ENCODE assay signal across 14 cellular contexts in genomic region chr6:43683708-43684455, GRCh38. TPM values are rescaled to one million over a fixed set of nuclear protein-coding genes. Genes with fewer than 3 reads are reported as not detected.
A peak's percentile ranks its signal among the peaks of the same experiment; 100 is the strongest.
DNase-seq lines count a peak whose midpoint lies in the region; ATAC-seq, FAIRE-seq and TF ChIP-seq lines count a peak whose summit lies in the region.
"Had no signal": no experiment of that assay in that cellular context is flagged by ENCODE, and none has a peak within 500 bp of the region (broad histone marks: within the 10 kb centered on the region; RNA-seq: fewer than 3 reads in every experiment).

No MANE protein-coding gene starts in this region.

- H4K20me1 ChIP-seq in Karpas-422 (ENCODE audit: insufficient read depth, low read depth, low read length) = peaks cover 43% of the 10 kb centered on the region
- peaks cover 21% of the 10 kb centered on the region for H4K20me1 ChIP-seq in K562 (replicated peaks; ENCODE audit: control insufficient read depth, insufficient read depth, low read length)

- intact Hi-C loops in K562 (cut with micrococcal nuclease) = no loop called here

- H2AFZ ChIP-seq in Karpas-422 (ENCODE audit: low read length) = no peak overlapping the region
- no peak overlapping the region for H2AFZ ChIP-seq in K562 (ENCODE audit: low read depth, low read length)

- H3K36me3 ChIP-seq in Karpas-422 (ENCODE audit: insufficient read depth, low read length) = peaks cover 16% of the 10 kb centered on the region; the same call in 1 of the 2 replicates
- H3K36me3 ChIP-seq in K562 (ENCODE audit: control insufficient read depth, insufficient read depth, low read length) = peaks cover 72% of the 10 kb centered on the region

- CTCF ChIA-PET in K562 (lab: Yijun Ruan, JAX; ENCODE audit: low intra/inter-chr PET ratio) = no interaction called here

- H3K9ac ChIP-seq in Karpas-422 (ENCODE audit: low read length) (peak overlapping the region; percentile 51), K562 (ENCODE audit: insufficient read depth in 1 of 2, low read depth in 2 of 2, low read length in 2 of 2) (peak overlapping the region in 1 of 2 experiments; percentile 26; a peak in 1 of 4 replicates)

- H3K27me3 ChIP-seq in Karpas-422 (ENCODE audit: low read length) = no peaks in the 10 kb centered on the region
- H3K27me3 ChIP-seq in K562 (ENCODE audit: control insufficient read depth in 2 of 2, insufficient read depth in 2 of 2, low read length in 2 of 2) = no peaks in the 10 kb centered on the region

- no peak for TF ChIP-seq RAD21 in K562 (CRISPR knock-in tag; conservative IDR thresholded peaks at IDR 0.05 in 1 of 2, IDR thresholded peaks at IDR 0.05 in 1 of 2)

- TF ChIP-seq EP300 in K562 (IDR thresholded peaks at IDR 0.05; ENCODE audit: low read length) = no peak

- WGBS in K562 (ENCODE audit: insufficient coverage, low coverage, missing lambda C conversion rate) = 50% methylated on average over 1 of the region's 1 CpG

- in situ Hi-C loops in K562 (cut with MboI) = no loop called here

- peak overlapping the region; percentile 79 for H3K27ac ChIP-seq in Karpas-422 (ENCODE audit: low read length)
- no peak overlapping the region for H3K27ac ChIP-seq in K562 (ENCODE audit: extremely low read depth, low read depth, low read length)

- peak; percentile 52 for DNase-seq in CD1c-positive myeloid dendritic cell (ENCODE audit: extremely low spot score)
- peak; percentile 68 for DNase-seq in Karpas-422
- no peak for DNase-seq in K562 (ENCODE audit: extremely low read depth in 1 of 4, low spot score in 3 of 4)
- no peak for DNase-seq in COLO668 (lab: John Stamatoyannopoulos, UW; ENCODE audit: unreplicated experiment)
- DNase-seq: Caco-2; KG1; NCI-H446; stimulated activated CD8-positive, alpha-beta memory T cell treated with anti-CD3 and anti-CD28 coated beads, Interleukin-4, amount 100 ng/mL, for 48 hours had no signal

- ATAC-seq in GM21367 (IDR thresholded peaks at IDR 0.05; ENCODE audit: unreplicated experiment) (peak; percentile 59), K562 (no peak), GM21390 (IDR thresholded peaks at IDR 0.05; ENCODE audit: unreplicated experiment) (no peak), GM21360 (IDR thresholded peaks at IDR 0.05; ENCODE audit: unreplicated experiment) (no peak), HG02852 (IDR thresholded peaks at IDR 0.05; ENCODE audit: unreplicated experiment) (no peak)

- no TSS peak for BruUV-seq in K562 (replicated peaks; lab: Mats Ljungman, UMichigan)

- no peaks in the 10 kb centered on the region for H3K9me1 ChIP-seq in K562 (ENCODE audit: control insufficient read depth, insufficient read depth, low read length)

- peaks cover 49% of the 10 kb centered on the region for H3K4me1 ChIP-seq in Karpas-422 (ENCODE audit: low read length)
- H3K4me1 ChIP-seq in K562 (replicated peaks in 1 of 2; ENCODE audit: control insufficient read depth in 2 of 2, insufficient read depth in 2 of 2, low read length in 2 of 2) = peaks cover 4 to 38% of the 10 kb centered on the region in 2 experiments; a peak in 3 of 5 replicates

- H3K4me2 ChIP-seq in Karpas-422 (ENCODE audit: low read depth, low read length, poor library complexity, severe bottlenecking) = peak overlapping the region; percentile 98
- 0 out of 2 replicates have a peak overlapping the region, but pooled peaks have one; percentile 6 for H3K4me2 ChIP-seq in K562 (ENCODE audit: insufficient read depth, low read length)

- H3K9me2 ChIP-seq in Karpas-422 (replicated peaks; ENCODE audit: insufficient read depth, low read length) = no peaks in the 10 kb centered on the region

- H3K9me3 ChIP-seq in Karpas-422 (ENCODE audit: low read length) (no peaks in the 10 kb centered on the region), K562 (replicated peaks; ENCODE audit: control insufficient read depth, insufficient read depth, low read depth, low read length) (no peaks in the 10 kb centered on the region)
- H3K9me3 ChIP-seq: Caco-2 had no signal

- TF ChIP-seq POLR2A in K562 (conservative IDR thresholded peaks at IDR 0.05) = no peak

- H3K4me3 ChIP-seq in Karpas-422 (ENCODE audit: low read length) (peak overlapping the region; percentile 20; the same call in 1 of the 2 replicates), K562 (no peak overlapping the region)

- H3K79me2 ChIP-seq in Karpas-422 (ENCODE audit: low read length) (peaks cover 75% of the 10 kb centered on the region), K562 (ENCODE audit: control insufficient read depth, insufficient read depth, low read length) (peaks cover 79% of the 10 kb centered on the region)

- FAIRE-seq in K562 (lab: Jason Lieb, UNC) = no peak
- FAIRE-seq: frontal cortex had no signal

- POLR2A ChIA-PET in K562 (lab: Yijun Ruan, JAX) = interaction anchor here (0.6 to 3.2 kb wide), 6 partner anchors 11 to 164 kb away, joined by 3 to 15 read pairs (median 6); partner anchors contain the start of gene GTPBP2

- no peak for TF ChIP-seq CTCF in K562 (IDR thresholded peaks at IDR 0.05 in 2 of 3, conservative IDR thresholded peaks at IDR 0.05 in 1 of 3; ENCODE audit: insufficient read depth in 2 of 3, low read depth in 1 of 3, low read length in 3 of 3)

RNA-seq across cellular contexts. Expression of gene MRPS18A, which starts 3.7 kb away (rescaled TPM):
- total RNA-seq in Karpas-422 (2014; rRNA removed; shearing (Covaris generic); ENCODE audit: low replicate concordance) = 53.2 and 82.4 TPM in 2 replicates
- 30.9 and 95.8 TPM in 2 replicates for total RNA-seq in K562 (2011; cell fraction: chromatin; rRNA removed; ENCODE audit: low replicate concordance)
- total RNA-seq in K562 (2011; cell fraction: nucleolus; rRNA removed) = 81.3 and 96.7 TPM in 2 replicates
- 48.8 and 57.7 TPM in 2 replicates for total RNA-seq in K562 (2011; cell fraction: nucleoplasm; rRNA removed)
- total RNA-seq in K562 (2014; rRNA removed) (130 and 161 TPM in 2 replicates), K562 (2014; rRNA removed; fragmentation: Illumina TruSeq; extraction: Trizol) (63.9 and 87.5 TPM in 2 replicates), K562 (2015; rRNA removed; fragmentation: Illumina TruSeq; extraction: Trizol) (115 and 119 TPM in 2 replicates), K562 (2021) (102 and 104 TPM in 2 replicates)
- polyA plus RNA-seq in K562 (2011; rRNA removed) (104 and 112 TPM in 2 replicates), K562 (2014; fragmentation: Illumina TruSeq; extraction: Trizol) (159 and 185 TPM in 2 replicates), K562 (2014; fragmentation: Nextera tagmentation; extraction: Ambion mirVana) (100 to 1,000 TPM; 204 to 243 TPM), K562 (2014; rRNA removed) (125 and 133 TPM in 2 replicates)
- 155 and 252 TPM in 2 replicates for polyA plus RNA-seq in K562 (2011; cell fraction: cytosol; rRNA removed)
- 54.3 and 56.2 TPM in 2 replicates for polyA plus RNA-seq in K562 (2011; cell fraction: nucleus; rRNA removed)
- 113 and 127 TPM in 2 replicates for polyA plus RNA-seq in K562 (2012)
- polyA minus RNA-seq in K562 (2011; rRNA and poly(A)+ RNA removed) = 78.1 and 100 TPM in 2 replicates
- 41.0 and 52.2 TPM in 2 replicates for polyA minus RNA-seq in K562 (2011; cell fraction: cytosol; rRNA and poly(A)+ RNA removed)
- 41.9 and 47.8 TPM in 2 replicates for polyA minus RNA-seq in K562 (2011; cell fraction: nucleus; rRNA and poly(A)+ RNA removed)

RNA-seq across cellular contexts. Expression of gene RSPH9, which starts 39.0 kb away (rescaled TPM):
- not detected in 2 replicates for total RNA-seq in Karpas-422 (2014; rRNA removed; shearing (Covaris generic); ENCODE audit: low replicate concordance)
- 0.32 TPM in 1 of 2 replicates, not detected in the other for total RNA-seq in K562 (2011; cell fraction: chromatin; rRNA removed; ENCODE audit: low replicate concordance)
- total RNA-seq in K562 (2011; cell fraction: nucleolus; rRNA removed) = 0.17 TPM in 1 of 2 replicates, not detected in the other
- total RNA-seq in K562 (2011; cell fraction: nucleoplasm; rRNA removed) = 0.22 and 0.38 TPM in 2 replicates
- total RNA-seq in K562 (2014; rRNA removed) = 0.05 TPM in 1 of 2 replicates, not detected in the other
- total RNA-seq in K562 (2014; rRNA removed; fragmentation: Illumina TruSeq; extraction: Trizol) = not detected in 2 replicates
- not detected in 2 replicates for total RNA-seq in K562 (2015; rRNA removed; fragmentation: Illumina TruSeq; extraction: Trizol)
- not detected in 2 replicates for total RNA-seq in K562 (2021)
- 0.04 TPM in 1 of 2 replicates, not detected in the other for polyA plus RNA-seq in K562 (2011; rRNA removed)
- not detected in 2 replicates for polyA plus RNA-seq in K562 (2011; cell fraction: cytosol; rRNA removed)
- polyA plus RNA-seq in K562 (2011; cell fraction: nucleus; rRNA removed) = 0.04 TPM in 1 of 2 replicates, not detected in the other
- polyA plus RNA-seq in K562 (2012) = 0.40 and 0.49 TPM in 2 replicates
- not detected in 2 replicates for polyA plus RNA-seq in K562 (2014; fragmentation: Illumina TruSeq; extraction: Trizol)
- polyA plus RNA-seq in K562 (2014; fragmentation: Nextera tagmentation; extraction: Ambion mirVana) = under 1 TPM; 0.39 to 0.60 TPM
- polyA plus RNA-seq in K562 (2014; rRNA removed) = not detected in 2 replicates
- 0.11 and 0.15 TPM in 2 replicates for polyA minus RNA-seq in K562 (2011; rRNA and poly(A)+ RNA removed)
- polyA minus RNA-seq in K562 (2011; cell fraction: cytosol; rRNA and poly(A)+ RNA removed) = not detected in 2 replicates
- polyA minus RNA-seq in K562 (2011; cell fraction: nucleus; rRNA and poly(A)+ RNA removed) = 0.22 TPM in 1 of 2 replicates, not detected in the other
- total RNA-seq: Caco-2, mesenteric fat pad had no signal

RNA-seq across cellular contexts. Expression of gene MAD2L1BP, which starts 48.2 kb away (rescaled TPM):
- 28.5 and 32.2 TPM in 2 replicates for total RNA-seq in Karpas-422 (2014; rRNA removed; shearing (Covaris generic); ENCODE audit: low replicate concordance)
- 89.9 and 155 TPM in 2 replicates for total RNA-seq in K562 (2011; cell fraction: chromatin; rRNA removed; ENCODE audit: low replicate concordance)
- total RNA-seq in K562 (2011; cell fraction: nucleolus; rRNA removed) = 95.9 and 115 TPM in 2 replicates
- 87.8 and 100 TPM in 2 replicates for total RNA-seq in K562 (2011; cell fraction: nucleoplasm; rRNA removed)
- 69.7 and 78.1 TPM in 2 replicates for total RNA-seq in K562 (2014; rRNA removed)
- total RNA-seq in K562 (2014; rRNA removed; fragmentation: Illumina TruSeq; extraction: Trizol) = 73.8 and 76.7 TPM in 2 replicates
- total RNA-seq in K562 (2015; rRNA removed; fragmentation: Illumina TruSeq; extraction: Trizol) = 73.2 and 75.1 TPM in 2 replicates
- 71.5 and 77.4 TPM in 2 replicates for total RNA-seq in K562 (2021)
- polyA plus RNA-seq in K562 (2011; rRNA removed) = 120 TPM in 2 replicates
- polyA plus RNA-seq in K562 (2011; cell fraction: cytosol; rRNA removed) = 173 and 183 TPM in 2 replicates
- 62.0 and 78.0 TPM in 2 replicates for polyA plus RNA-seq in K562 (2011; cell fraction: nucleus; rRNA removed)
- 49.6 and 65.4 TPM in 2 replicates for polyA plus RNA-seq in K562 (2012)
- 113 and 116 TPM in 2 replicates for polyA plus RNA-seq in K562 (2014; fragmentation: Illumina TruSeq; extraction: Trizol)
- polyA plus RNA-seq in K562 (2014; fragmentation: Nextera tagmentation; extraction: Ambion mirVana) = 100 to 1,000 TPM; 241 to 321 TPM
- 102 and 111 TPM in 2 replicates for polyA plus RNA-seq in K562 (2014; rRNA removed)
- polyA minus RNA-seq in K562 (2011; rRNA and poly(A)+ RNA removed) = 73.9 and 74.5 TPM in 2 replicates
- polyA minus RNA-seq in K562 (2011; cell fraction: cytosol; rRNA and poly(A)+ RNA removed) = 33.5 and 38.0 TPM in 2 replicates
- 18.2 and 39.4 TPM in 2 replicates for polyA minus RNA-seq in K562 (2011; cell fraction: nucleus; rRNA and poly(A)+ RNA removed)

RNA-seq across cellular contexts. Expression of gene GTPBP2, which starts 54.8 kb away (rescaled TPM):
- total RNA-seq in Karpas-422 (2014; rRNA removed; shearing (Covaris generic); ENCODE audit: low replicate concordance) = 70.3 and 72.3 TPM in 2 replicates
- total RNA-seq in K562 (2011; cell fraction: chromatin; rRNA removed; ENCODE audit: low replicate concordance) = 558 and 907 TPM in 2 replicates
- total RNA-seq in K562 (2011; cell fraction: nucleolus; rRNA removed) = 446 and 460 TPM in 2 replicates
- 547 and 636 TPM in 2 replicates for total RNA-seq in K562 (2011; cell fraction: nucleoplasm; rRNA removed)
- total RNA-seq in K562 (2014; rRNA removed) (111 and 127 TPM in 2 replicates), K562 (2014; rRNA removed; fragmentation: Illumina TruSeq; extraction: Trizol) (92.5 and 99.4 TPM in 2 replicates), K562 (2015; rRNA removed; fragmentation: Illumina TruSeq; extraction: Trizol) (68.8 and 71.1 TPM in 2 replicates), K562 (2021) (121 and 162 TPM in 2 replicates)
- polyA plus RNA-seq in K562 (2011; rRNA removed) (184 and 259 TPM in 2 replicates), K562 (2014; fragmentation: Illumina TruSeq; extraction: Trizol) (162 and 169 TPM in 2 replicates), K562 (2014; fragmentation: Nextera tagmentation; extraction: Ambion mirVana) (10 to 100 TPM; 48.4 to 60.9 TPM), K562 (2014; rRNA removed) (171 and 196 TPM in 2 replicates)
- 167 and 217 TPM in 2 replicates for polyA plus RNA-seq in K562 (2011; cell fraction: cytosol; rRNA removed)
- 1,016 and 1,080 TPM in 2 replicates for polyA plus RNA-seq in K562 (2011; cell fraction: nucleus; rRNA removed)
- polyA plus RNA-seq in K562 (2012) = 101 and 429 TPM in 2 replicates
- 87.3 and 97.4 TPM in 2 replicates for polyA minus RNA-seq in K562 (2011; rRNA and poly(A)+ RNA removed)
- 46.5 and 62.7 TPM in 2 replicates for polyA minus RNA-seq in K562 (2011; cell fraction: cytosol; rRNA and poly(A)+ RNA removed)
- polyA minus RNA-seq in K562 (2011; cell fraction: nucleus; rRNA and poly(A)+ RNA removed) = 121 and 183 TPM in 2 replicates

Comparison
In these comparisons a context has a peak if more than half of its experiments do, and no peak if none do; other contexts are left out.
1. DNase-seq: peak in CD1c-positive myeloid dendritic cell (single experiment) and Karpas-422 (single experiment); none in K562 (0 of 4) and COLO668 (single experiment).